Comparison of ENCODE assay signal across 15 cellular contexts in genomic region chr15:73935547-73935946, GRCh38. TPM values are rescaled to one million over a fixed set of nuclear protein-coding genes. Genes with fewer than 3 reads are reported as not detected.
DNase-seq lines count a peak whose midpoint lies in the region; ATAC-seq and TF ChIP-seq lines count a peak whose summit lies in the region.
"Had no signal": no experiment of that assay in that cellular context is flagged by ENCODE, and none has a peak within 500 bp of the region (broad histone marks: within the 10 kb centered on the region; RNA-seq: fewer than 3 reads in every experiment).

No MANE protein-coding gene starts in this region.

- 62 to 67% methylated on average over 4 of the region's 4 CpGs for WGBS in aorta, 2 donors

- H3K27me3 Mint-ChIP-seq in natural killer cell treated with Interleukin-12 subunit alpha and Interleukin-12 subunit beta and Interleukin-15 and Interleukin-18, amount 100 ng/mL, for 72 hours = peaks cover 0 to 2% of the 10 kb centered on the region in 2 donors
- peaks cover 0 to 7% of the 10 kb centered on the region in 2 donors for H3K27me3 Mint-ChIP-seq in natural killer cell (ENCODE audit: low read depth in 2 of 2)

- H3K36me3 Mint-ChIP-seq in natural killer cell treated with Interleukin-12 subunit alpha and Interleukin-12 subunit beta and Interleukin-15 and Interleukin-18, amount 100 ng/mL, for 72 hours = no peaks in the 10 kb centered on the region
- H3K36me3 Mint-ChIP-seq in natural killer cell = no peaks in the 10 kb centered on the region
- H3K36me3 Mint-ChIP-seq: activated naive CD8-positive, alpha-beta T cell treated with anti-CD3 and anti-CD28 coated beads, Interleukin-2, amount 10 ng/mL, durations not matched to agents 7 days and 5 days had no signal

- no peaks in the 10 kb centered on the region for H3K9me3 Mint-ChIP-seq in natural killer cell treated with Interleukin-12 subunit alpha and Interleukin-12 subunit beta and Interleukin-15 and Interleukin-18, amount 100 ng/mL, for 72 hours
- no peaks in the 10 kb centered on the region for H3K9me3 Mint-ChIP-seq in natural killer cell
- H3K9me3 Mint-ChIP-seq: activated naive CD8-positive, alpha-beta T cell treated with anti-CD3 and anti-CD28 coated beads, Interleukin-2, amount 10 ng/mL, durations not matched to agents 7 days and 5 days had no signal

- intact Hi-C loops in natural killer cell (cut with micrococcal nuclease) = no loop called here
- intact Hi-C loops in aorta (cut with DNase I) = no loop called here

- TF ChIP-seq CTCF in natural killer cell (IDR thresholded peaks at IDR 0.05) (no peak), GM10266 (IDR thresholded peaks at IDR 0.05; ENCODE audit: control insufficient read depth, insufficient read depth, low read depth, missing control alignments) (no peak)

- H3K27ac ChIP-seq in aorta (ENCODE audit: low read depth in 1 of 2, low read length in 2 of 2) = no peak overlapping the region

- H3K27ac Mint-ChIP-seq in natural killer cell treated with Interleukin-12 subunit alpha and Interleukin-12 subunit beta and Interleukin-15 and Interleukin-18, amount 100 ng/mL, for 72 hours = no peak overlapping the region
- no peak overlapping the region for H3K27ac Mint-ChIP-seq in natural killer cell

- H3K4me1 ChIP-seq in aorta (ENCODE audit: control insufficient read depth in 1 of 2, insufficient read depth in 2 of 2, low read length in 2 of 2) = peaks cover 3 to 10% of the 10 kb centered on the region in 2 donors

- no peaks in the 10 kb centered on the region for H3K9me3 ChIP-seq in aorta (ENCODE audit: control insufficient read depth, low read length)
- H3K9me3 ChIP-seq: stomach had no signal

- H3K4me1 Mint-ChIP-seq in natural killer cell treated with Interleukin-12 subunit alpha and Interleukin-12 subunit beta and Interleukin-15 and Interleukin-18, amount 100 ng/mL, for 72 hours (ENCODE audit: low read depth in 2 of 2) = no peaks in the 10 kb centered on the region
- no peaks in the 10 kb centered on the region for H3K4me1 Mint-ChIP-seq in natural killer cell

- H3K4me3 Mint-ChIP-seq in natural killer cell treated with Interleukin-12 subunit alpha and Interleukin-12 subunit beta and Interleukin-15 and Interleukin-18, amount 100 ng/mL, for 72 hours = no peak overlapping the region
- no peak overlapping the region for H3K4me3 Mint-ChIP-seq in natural killer cell
- H3K4me3 Mint-ChIP-seq: activated naive CD8-positive, alpha-beta T cell treated with anti-CD3 and anti-CD28 coated beads, Interleukin-2, amount 10 ng/mL, durations not matched to agents 7 days and 5 days had no signal

- H3K4me3 ChIP-seq in aorta (ENCODE audit: low read length in 2 of 2) = no peak overlapping the region
- H3K4me3 ChIP-seq: stomach had no signal

- peak; percentile 37 for DNase-seq in natural killer cell treated with Interleukin-12 subunit alpha and Interleukin-12 subunit beta and Interleukin-15 and Interleukin-18, amount 100 ng/mL, for 72 hours (ENCODE audit: low spot score)
- DNase-seq in natural killer cell (no peak), amniotic epithelial cell (ENCODE audit: low read depth) (peak; percentile 89), kidney tubule cell (ENCODE audit: low spot score) (peak; percentile 54), aorta (peak; percentile 18 to 65), GM10266 (ENCODE audit: extremely low spot score) (no peak), ecto neural progenitor cell (ENCODE audit: low spot score) (no peak)
- DNase-seq: activated naive CD8-positive, alpha-beta T cell treated with anti-CD3 and anti-CD28 coated beads, Interleukin-2, amount 10 ng/mL, durations not matched to agents 7 days and 5 days; dermis blood vessel endothelial cell; DMS79; islet precursor cell; NCI-H1092 treated with DMSO at 0.1 percent for 48 hours; SHP77 treated with DMSO at 0.1 percent for 48 hours; stomach had no signal

- no peaks in the 10 kb centered on the region for H3K36me3 ChIP-seq in aorta (ENCODE audit: control insufficient read depth in 1 of 2, insufficient read depth in 2 of 2, low read length in 1 of 2)
- H3K36me3 ChIP-seq: stomach had no signal

- ATAC-seq in natural killer cell treated with Interleukin-12 subunit alpha and Interleukin-12 subunit beta and Interleukin-15 and Interleukin-18, amount 100 ng/mL, for 72 hours = no peak
- ATAC-seq in natural killer cell (no peak), aorta (ENCODE audit: low FRiP score) (no peak), HG03378 (IDR thresholded peaks at IDR 0.05; ENCODE audit: unreplicated experiment) (no peak)

- H3K27me3 ChIP-seq in aorta (ENCODE audit: control insufficient read depth in 1 of 2, insufficient read depth in 2 of 2, low read length in 1 of 2) = no peaks in the 10 kb centered on the region
- H3K27me3 ChIP-seq: stomach had no signal

RNA-seq across cellular contexts. Expression of gene LOXL1, which starts 9.3 kb away (rescaled TPM):
- total RNA-seq in natural killer cell treated with Interleukin-12 subunit alpha and Interleukin-12 subunit beta and Interleukin-15 and Interleukin-18, amount 100 ng/mL, for 72 hours = 1 to 10 TPM in 1 of 2 donors, under 1 TPM in 1; 0.36 to 4.3 TPM
- 1 to 10 TPM; 1.1 to 1.4 (median 1.3) TPM for total RNA-seq in natural killer cell
- 100 to 1,000 TPM; 108 to 115 TPM for total RNA-seq in aorta
- polyA plus RNA-seq in aorta = 100 to 1,000 TPM in 1 of 2 donors, 10 to 100 TPM in 1; 49.0 to 138 TPM

RNA-seq across cellular contexts. Expression of gene STOML1, which starts 56.5 kb away (rescaled TPM):
- total RNA-seq in natural killer cell treated with Interleukin-12 subunit alpha and Interleukin-12 subunit beta and Interleukin-15 and Interleukin-18, amount 100 ng/mL, for 72 hours = 10 to 100 TPM; 14.3 to 17.9 TPM
- total RNA-seq in natural killer cell (1 to 10 TPM; 5.6 to 8.2 (median 7.0) TPM), aorta (10 to 100 TPM; 12.9 to 16.4 TPM)
- 10 to 100 TPM; 10.5 to 19.2 TPM for polyA plus RNA-seq in aorta

RNA-seq across cellular contexts. Expression of gene PML, which starts 59.0 kb away (rescaled TPM):
- 10 to 100 TPM; 62.6 to 72.3 TPM for total RNA-seq in natural killer cell treated with Interleukin-12 subunit alpha and Interleukin-12 subunit beta and Interleukin-15 and Interleukin-18, amount 100 ng/mL, for 72 hours
- 10 to 100 TPM; 65.8 to 68.7 (median 67.6) TPM for total RNA-seq in natural killer cell
- 10 to 100 TPM; 72.6 to 91.9 TPM for total RNA-seq in aorta
- 10 to 100 TPM in 1 of 2 donors, 1 to 10 TPM in 1; 8.6 to 45.5 TPM for polyA plus RNA-seq in aorta

Comparison
In these comparisons a context has a peak if more than half of its experiments do, and no peak if none do; other contexts are left out.
1. DNase-seq: peak in natural killer cell treated with Interleukin-12 subunit alpha and Interleukin-12 subunit beta and Interleukin-15 and Interleukin-18, amount 100 ng/mL, for 72 hours (single experiment), amniotic epithelial cell (single experiment), kidney tubule cell (single experiment) and aorta (2 of 2); none in natural killer cell (single experiment), GM10266 (single experiment) and ecto neural progenitor cell (single experiment).
2. RNA of gene LOXL1, which starts 9.3 kb away (total RNA-seq): 108 to 115 TPM in aorta; 0.36 to 4.3 TPM in natural killer cell treated with Interleukin-12 subunit alpha and Interleukin-12 subunit beta and Interleukin-15 and Interleukin-18, amount 100 ng/mL, for 72 hours and 1.1 to 1.4 TPM in natural killer cell; every median in the first group is over 10 times any median in the second.